In the genomic region with DNA sequence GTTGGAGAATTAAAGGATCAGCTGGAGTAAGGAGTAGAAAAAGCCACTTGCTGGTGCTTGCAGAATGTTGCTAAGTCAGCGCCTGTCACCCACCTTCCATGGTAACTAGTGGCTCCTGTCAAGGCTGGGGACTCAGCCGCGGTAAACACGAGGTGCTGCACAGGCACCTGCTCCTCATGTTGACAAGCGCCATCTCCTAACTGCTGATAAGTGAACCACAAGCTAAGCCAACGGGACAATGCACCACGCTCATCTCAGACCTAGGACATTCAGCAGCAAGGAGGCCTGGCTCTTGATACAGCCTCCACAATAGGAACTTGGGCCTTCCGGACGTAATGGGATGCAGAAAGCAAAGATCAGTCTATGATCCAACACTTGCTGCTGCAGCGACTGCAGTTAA, we compare ENCODE assay signal across 29 cellular contexts.
"Had no signal": no experiment of that assay in that cellular context is flagged by ENCODE, and none has a peak within 500 bp of the region (broad histone marks: within the 10 kb centered on the region; RNA-seq: fewer than 3 reads in every experiment).

No MANE protein-coding gene starts in this region.

- H3K4me1 Mint-ChIP-seq: naive thymus-derived CD8-positive, alpha-beta T cell; neural crest cell; stimulated activated memory B cell treated with anti-CD40 and anti-IgM and Interleukin-4, amounts not matched to agents 10 μg/mL and 1 μg/mL and 100 μg/mL, for 72 hours; stimulated activated naive CD8-positive, alpha-beta T cell treated with anti-CD3 and anti-CD28 coated beads, Interleukin-15, amount 100 ng/mL, for 72 hours had no signal

- H3K9me3 ChIP-seq: pancreas, prostate gland, right lobe of liver, suprapubic skin, testis, tibial artery, transverse colon, upper lobe of right lung, vagina had no signal

- H3K27ac ChIP-seq: pancreas, prostate gland, right lobe of liver, sigmoid colon, suprapubic skin, testis, tibial artery, transverse colon, upper lobe of right lung, vagina had no signal

- H3K27ac Mint-ChIP-seq: naive B cell; naive thymus-derived CD8-positive, alpha-beta T cell; natural killer cell treated with Interleukin-12 subunit alpha and Interleukin-12 subunit beta and Interleukin-15 and Interleukin-18, amount 100 ng/mL, for 72 hours; nephron progenitor cell; stimulated activated memory B cell treated with anti-CD40 and anti-IgM and Interleukin-4, amounts not matched to agents 10 μg/mL and 1 μg/mL and 100 μg/mL, for 72 hours; stimulated activated naive CD8-positive, alpha-beta T cell treated with anti-CD3 and anti-CD28 coated beads, Interleukin-15, amount 100 ng/mL, for 72 hours; type B pancreatic cell had no signal

- H3K4me3 ChIP-seq: pancreas, prostate gland, right lobe of liver, sigmoid colon, suprapubic skin, testis, tibial artery, transverse colon, upper lobe of right lung, vagina had no signal

- H3K27me3 ChIP-seq: pancreas, right lobe of liver, sigmoid colon, suprapubic skin, testis, tibial artery, transverse colon, upper lobe of right lung, vagina had no signal

- H3K36me3 ChIP-seq: pancreas, prostate gland, right lobe of liver, sigmoid colon, suprapubic skin, tibial artery, transverse colon, upper lobe of right lung, vagina had no signal

- DNase-seq: naive B cell; naive thymus-derived CD8-positive, alpha-beta T cell; nephron progenitor cell; occipital lobe; pancreas; retina; right cardiac atrium; right lobe of liver; sigmoid colon; small intestine; stimulated activated CD4-positive, alpha-beta T cell treated with anti-CD3 and anti-CD28 coated beads, Interleukin-15, amount 100 ng/mL, for 24 hours; stimulated activated CD4-positive, alpha-beta T cell treated with anti-CD3 and anti-CD28 coated beads, Interleukin-2, amount 100 ng/mL, for 24 hours; stimulated activated CD4-positive, alpha-beta T cell treated with anti-CD3 and anti-CD28 coated beads, Interleukin-2, amount 100 ng/mL, for 48 hours; stimulated activated CD4-positive, alpha-beta T cell treated with anti-CD3 and anti-CD28 coated beads, Interleukin-4, amount 100 ng/mL, for 24 hours; stimulated activated naive CD4-positive, alpha-beta T cell; stimulated activated naive CD8-positive, alpha-beta T cell treated with anti-CD3 and anti-CD28 coated beads, Interleukin-15, amount 100 ng/mL, for 72 hours; stimulated activated naive CD8-positive, alpha-beta T cell treated with anti-CD3 and anti-CD28 coated beads, Interleukin-15, Interleukin-2, amounts not matched to agents 100 U/mL and 50 U/mL, for 24 hours; substantia nigra; testis; tibial artery; transverse colon; upper lobe of right lung had no signal

- H3K27me3 Mint-ChIP-seq: type B pancreatic cell had no signal

- H3K4me1 ChIP-seq: pancreas, prostate gland, right lobe of liver, sigmoid colon, suprapubic skin, testis, tibial artery, transverse colon, upper lobe of right lung, vagina had no signal

- H3K9me3 Mint-ChIP-seq: nephron progenitor cell; neural crest cell; stimulated activated memory B cell treated with anti-CD40 and anti-IgM and Interleukin-4, amounts not matched to agents 10 μg/mL and 1 μg/mL and 100 μg/mL, for 72 hours; stimulated activated naive CD8-positive, alpha-beta T cell treated with anti-CD3 and anti-CD28 coated beads, Interleukin-15, amount 100 ng/mL, for 72 hours; type B pancreatic cell had no signal

- ATAC-seq: naive thymus-derived CD8-positive, alpha-beta T cell; natural killer cell treated with Interleukin-12 subunit alpha and Interleukin-12 subunit beta and Interleukin-15 and Interleukin-18, amount 100 ng/mL, for 72 hours; pancreas; right cardiac atrium; right lobe of liver; stimulated activated memory B cell treated with anti-CD40 and anti-IgM and Interleukin-4, amounts not matched to agents 10 μg/mL and 1 μg/mL and 100 μg/mL, for 72 hours; stimulated activated naive CD8-positive, alpha-beta T cell treated with anti-CD3 and anti-CD28 coated beads, Interleukin-15, amount 100 ng/mL, for 72 hours; stimulated activated naive CD8-positive, alpha-beta T cell treated with anti-CD3 and anti-CD28 coated beads, Interleukin-15, Interleukin-2, amounts not matched to agents 100 U/mL and 50 U/mL, for 24 hours; upper lobe of right lung had no signal

- H3K36me3 Mint-ChIP-seq: naive B cell; naive thymus-derived CD8-positive, alpha-beta T cell; natural killer cell treated with Interleukin-12 subunit alpha and Interleukin-12 subunit beta and Interleukin-15 and Interleukin-18, amount 100 ng/mL, for 72 hours; stimulated activated memory B cell treated with anti-CD40 and anti-IgM and Interleukin-4, amounts not matched to agents 10 μg/mL and 1 μg/mL and 100 μg/mL, for 72 hours; type B pancreatic cell had no signal

- H3K4me3 Mint-ChIP-seq: naive B cell; naive thymus-derived CD8-positive, alpha-beta T cell; natural killer cell treated with Interleukin-12 subunit alpha and Interleukin-12 subunit beta and Interleukin-15 and Interleukin-18, amount 100 ng/mL, for 72 hours; nephron progenitor cell; neural crest cell; stimulated activated memory B cell treated with anti-CD40 and anti-IgM and Interleukin-4, amounts not matched to agents 10 μg/mL and 1 μg/mL and 100 μg/mL, for 72 hours; stimulated activated naive CD8-positive, alpha-beta T cell treated with anti-CD3 and anti-CD28 coated beads, Interleukin-15, amount 100 ng/mL, for 72 hours; type B pancreatic cell had no signal
